In genomic region chr5:67215592-67216471, GRCh38 we compare ENCODE assay signal across 8 cellular contexts. TPM values are rescaled to one million over a fixed set of nuclear protein-coding genes. Genes with fewer than 3 reads are reported as not detected.
DNase-seq lines count a peak whose midpoint lies in the region; ATAC-seq and TF ChIP-seq lines count a peak whose summit lies in the region.

No MANE protein-coding gene starts in this region.

- no peaks in the 10 kb centered on the region for H3K36me3 Mint-ChIP-seq in chondrocyte (ENCODE audit: low read depth)

- peak; percentile 6 for DNase-seq in COLO829 (ENCODE audit: low spot score)
- DNase-seq in Jurkat, Clone E6-1 (ENCODE audit: low read depth, low spot score) = peak; percentile 73
- DNase-seq in activated CD4-positive, CD25-positive, alpha-beta regulatory T cell (lab: John Stamatoyannopoulos, UW) = peak in 3 of 4 experiments; percentile 6 to 62 (median 55)
- DNase-seq in chondrocyte (ENCODE audit: low spot score) = no peak
- DNase-seq in midbrain (lab: John Stamatoyannopoulos, UW) = peak; percentile 44
- peak; percentile 34 to 39 for DNase-seq in stimulated activated CD8-positive, alpha-beta memory T cell treated with anti-CD3 and anti-CD28 coated beads, Interleukin-7, amount 100 ng/mL, for 1 hour (ENCODE audit: low read depth in 2 of 2)
- no peak for DNase-seq in cortex of kidney (lab: John Stamatoyannopoulos, UW)

- H3K4me1 Mint-ChIP-seq in chondrocyte (ENCODE audit: low read depth) = peaks cover 27% of the 10 kb centered on the region

- H3K4me3 Mint-ChIP-seq in chondrocyte (ENCODE audit: unreplicated experiment) = peak overlapping the region; percentile 31

- no peaks in the 10 kb centered on the region for H3K9me3 Mint-ChIP-seq in chondrocyte (ENCODE audit: low read depth)

- TF ChIP-seq CTCF in chondrocyte (IDR thresholded peaks at IDR 0.05) = no peak

- H3K27ac Mint-ChIP-seq in chondrocyte (ENCODE audit: unreplicated experiment) = peak overlapping the region; percentile 57

- ATAC-seq in GM21381 (IDR thresholded peaks at IDR 0.05; ENCODE audit: unreplicated experiment) = peak; percentile 98

- no peak overlapping the region for H3K4me3 ChIP-seq in Jurkat, Clone E6-1 (ENCODE audit: low read length)

- no peaks in the 10 kb centered on the region for H3K27me3 Mint-ChIP-seq in chondrocyte (ENCODE audit: low read depth)

RNA-seq across cellular contexts. Expression of gene CD180, which starts 19.2 kb away (rescaled TPM):
- polyA plus RNA-seq in Jurkat, Clone E6-1 (2012; ENCODE audit: insufficient read depth, insufficient read length) = not detected
- total RNA-seq in chondrocyte = not detected in 3 replicates

Comparison
In these comparisons a context has a peak if more than half of its experiments do, and no peak if none do; other contexts are left out.
1. DNase-seq: peak in COLO829 (single experiment), Jurkat, Clone E6-1 (single experiment), activated CD4-positive, CD25-positive, alpha-beta regulatory T cell (3 of 4), midbrain (single experiment) and stimulated activated CD8-positive, alpha-beta memory T cell treated with anti-CD3 and anti-CD28 coated beads, Interleukin-7, amount 100 ng/mL, for 1 hour (2 of 2); none in chondrocyte (single experiment) and cortex of kidney (single experiment).